12 cellular contexts compared by ENCODE assay signal in genomic region chr7:39228946-39229345, GRCh38.
DNase-seq lines count a peak whose midpoint lies in the region; ATAC-seq lines count a peak whose summit lies in the region.
"Had no signal": no experiment of that assay in that cellular context is flagged by ENCODE, and none has a peak within 500 bp of the region (broad histone marks: within the 10 kb centered on the region; RNA-seq: fewer than 3 reads in every experiment).

No MANE protein-coding gene starts in this region.

- H3K4me1 ChIP-seq in GM23248 (ENCODE audit: insufficient read depth): no peaks in the 10 kb centered on the region
- H3K4me1 ChIP-seq: gastroesophageal sphincter, suprapubic skin had no signal

- in situ Hi-C loops in GM23248 (cut with MboI): no loop called here

- 49 to 55% methylated on average over 3 of the region's 3 CpGs for WGBS in GM23248 (ENCODE audit: low coverage in 1 of 2, low lambda C conversion rate in 2 of 2, missing lambda C conversion rate in 2 of 2), 2 experiments

- H3F3A ChIP-seq in GM23248 (ENCODE audit: insufficient read depth): no peaks in the 10 kb centered on the region

- H2AFZ ChIP-seq in GM23248: no peak overlapping the region

- H3K36me3 ChIP-seq in GM23248 (ENCODE audit: low read depth): no peaks in the 10 kb centered on the region
- H3K36me3 ChIP-seq: gastroesophageal sphincter, suprapubic skin had no signal

- intact Hi-C loops in Right ventricle myocardium inferior (cut with DNase I): no loop called here

- no peaks in the 10 kb centered on the region for H3K9me3 ChIP-seq in GM23248 (ENCODE audit: low read depth)
- H3K9me3 ChIP-seq: gastroesophageal sphincter, suprapubic skin had no signal

- no peak for ATAC-seq in HG02759 (IDR thresholded peaks at IDR 0.05; ENCODE audit: unreplicated experiment)
- no peak for ATAC-seq in Right ventricle myocardium inferior
- no peak for ATAC-seq in GM18867 (IDR thresholded peaks at IDR 0.05; ENCODE audit: unreplicated experiment)
- ATAC-seq: gastroesophageal sphincter; natural killer cell treated with Interleukin-12 subunit alpha and Interleukin-12 subunit beta and Interleukin-15 and Interleukin-18, amount 100 ng/mL, for 72 hours had no signal

- no peaks in the 10 kb centered on the region; the same call in 1 of the 2 replicates for H3K27me3 ChIP-seq in GM23248 (replicated peaks; ENCODE audit: insufficient read depth)
- H3K27me3 ChIP-seq: gastroesophageal sphincter had no signal

- DNase-seq in GM23248 (peak; percentile 56), NCI-H2107 (lab: John Stamatoyannopoulos, UW) (peak; percentile 46), amniotic epithelial cell (ENCODE audit: low read depth) (peak; percentile 38), non-pigmented ciliary epithelial cell (ENCODE audit: low read depth) (peak; percentile 13), Right ventricle myocardium inferior (ENCODE audit: missing footprints) (no peak)
- DNase-seq: activated CD4-positive, alpha-beta T cell treated with anti-CD3 and anti-CD28 coated beads, Interleukin-2, amount 50 U/mL, for 1 hour; effector CD4-positive, alpha-beta T cell had no signal

- no peak overlapping the region for H3K9ac ChIP-seq in GM23248

- no peak overlapping the region for H3K27ac ChIP-seq in GM23248
- H3K27ac ChIP-seq: gastroesophageal sphincter, suprapubic skin had no signal

- H3K4me3 ChIP-seq in GM23248: no peak overlapping the region
- H3K4me3 ChIP-seq: gastroesophageal sphincter, suprapubic skin had no signal

- no peaks in the 10 kb centered on the region for H3K9me2 ChIP-seq in GM23248 (ENCODE audit: insufficient read depth)

- H3K4me2 ChIP-seq in GM23248 (ENCODE audit: unreplicated experiment): no peak overlapping the region

- no peaks in the 10 kb centered on the region for H3K79me2 ChIP-seq in GM23248 (ENCODE audit: insufficient read depth)

- H4K20me1 ChIP-seq in GM23248 (ENCODE audit: insufficient read depth): no peaks in the 10 kb centered on the region
